Comparison of ENCODE assay signal across 25 cellular contexts in the genomic region with DNA sequence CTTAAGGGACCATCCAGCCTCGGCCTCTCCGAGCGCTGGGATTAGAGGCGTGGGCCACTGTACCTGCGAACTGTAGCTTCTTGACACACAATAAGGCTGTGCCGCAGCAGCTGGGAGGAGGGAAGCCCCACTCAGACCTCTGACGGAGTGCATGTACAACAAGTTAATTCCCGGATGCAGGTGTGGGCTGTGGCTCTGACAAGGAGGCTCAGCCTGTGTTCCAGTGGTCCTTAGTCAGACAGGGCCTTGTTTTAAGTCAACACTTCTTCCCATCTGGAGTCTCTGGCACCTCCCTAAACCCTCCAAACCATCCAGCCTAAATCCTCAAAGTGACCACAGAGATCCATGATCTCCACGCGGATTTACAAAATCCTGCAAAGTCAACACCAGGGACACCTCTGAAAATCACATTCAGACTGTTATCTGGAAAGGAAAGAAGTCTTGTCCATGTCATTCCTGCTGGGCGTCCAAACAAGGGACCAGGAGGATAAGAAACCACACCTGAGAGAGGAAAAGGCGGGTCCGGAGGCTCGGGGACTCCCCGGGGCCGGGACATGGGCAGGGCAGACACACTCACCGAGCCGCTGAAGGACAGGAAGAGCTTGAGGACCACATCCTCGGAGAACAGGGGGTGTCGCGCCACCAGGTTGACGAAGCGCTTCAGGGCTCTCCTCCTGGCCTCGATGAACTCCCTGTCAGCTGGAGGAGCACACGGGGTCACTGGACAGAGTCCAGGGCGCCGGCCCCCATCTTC. TPM values are rescaled to one million over a fixed set of nuclear protein-coding genes. Genes with fewer than 3 reads are reported as not detected.
DNase-seq lines count a peak whose midpoint lies in the region; ATAC-seq, FAIRE-seq and TF ChIP-seq lines count a peak whose summit lies in the region.
"Had no signal": no experiment of that assay in that cellular context is flagged by ENCODE, and none has a peak within 500 bp of the region (broad histone marks: within the 10 kb centered on the region; RNA-seq: fewer than 3 reads in every experiment).

No MANE protein-coding gene starts in this region.

- no peaks in the 10 kb centered on the region for H3K36me3 ChIP-seq in hepatocyte (replicated peaks; ENCODE audit: insufficient read depth, low read depth)

- TF ChIP-seq CTCF in D721Med (IDR thresholded peaks at IDR 0.05; ENCODE audit: insufficient read depth, missing control alignments), result no peak
- no peak for TF ChIP-seq CTCF in RWPE1 (conservative IDR thresholded peaks at IDR 0.05; ENCODE audit: low read depth)
- TF ChIP-seq CTCF in glutamatergic neuron (IDR thresholded peaks at IDR 0.05; ENCODE audit: partially characterized antibody, unreplicated experiment), result no peak
- no peak for TF ChIP-seq CTCF in hepatocyte (IDR thresholded peaks at IDR 0.05; ENCODE audit: poor library complexity)

- H3K27me3 Mint-ChIP-seq in glutamatergic neuron (ENCODE audit: unreplicated experiment), result no peaks in the 10 kb centered on the region
- H3K27me3 Mint-ChIP-seq in stimulated activated naive B cell treated with anti-CD40 and anti-IgM and Interleukin-4, amounts not matched to agents 10 μg/mL and 1 μg/mL and 100 μg/mL, for 72 hours, result no peaks in the 10 kb centered on the region
- H3K27me3 Mint-ChIP-seq: B cell; CD4-positive, alpha-beta memory T cell had no signal

- FAIRE-seq in D721Med (lab: Jason Lieb, UNC), result no peak
- FAIRE-seq: G401.6, GM12891, GM18507 had no signal

- DNase-seq in D721Med (ENCODE audit: insufficient read length, low spot score), result peak; percentile 40
- DNase-seq in RWPE1 (ENCODE audit: low spot score), result no peak
- no peak for DNase-seq in glutamatergic neuron
- DNase-seq in stimulated activated naive B cell treated with anti-CD40 and anti-IgM and Interleukin-4, amounts not matched to agents 10 μg/mL and 1 μg/mL and 100 μg/mL, for 72 hours, result no peak
- no peak for DNase-seq in stimulated activated CD4-positive, alpha-beta T cell treated with anti-CD3 and anti-CD28 coated beads, Interleukin-12 subunit alpha, Interleukin-12 subunit beta, amount 100 ng/mL, for 4 hours
- DNase-seq in hepatocyte (ENCODE audit: low spot score), result no peak
- DNase-seq in cerebellum (ENCODE audit: low spot score), result no peak
- DNase-seq: Calu3; CD4-positive, alpha-beta memory T cell; DND-41; HFFc6; NCI-H1048; NCI-H1436 treated with DMSO at 0.1 percent for 48 hours; NCI-H2081; NCI-H510A; NCI-H774 had no signal

- CTCF ChIA-PET in RWPE1 (lab: Yijun Ruan, JAX), result no interaction called here

- H3K4me2 ChIP-seq in hepatocyte, result no peak overlapping the region
- H3K4me2 ChIP-seq: GM23338, KMS-11 had no signal

- peak overlapping the region; percentile 34 for H3K4me3 Mint-ChIP-seq in glutamatergic neuron (ENCODE audit: unreplicated experiment)
- peak overlapping the region in 1 of 2 donors; percentile 23 for H3K4me3 Mint-ChIP-seq in stimulated activated naive B cell treated with anti-CD40 and anti-IgM and Interleukin-4, amounts not matched to agents 10 μg/mL and 1 μg/mL and 100 μg/mL, for 72 hours
- H3K4me3 Mint-ChIP-seq: B cell; CD4-positive, alpha-beta memory T cell; GM23338; HFFc6 had no signal

- POLR2A ChIA-PET in RWPE1 (lab: Yijun Ruan, JAX; ENCODE audit: low non-redundant PET), result no interaction called here

- no peaks in the 10 kb centered on the region for H3K9me2 ChIP-seq in hepatocyte (replicated peaks; ENCODE audit: insufficient read depth)

- ATAC-seq in stimulated activated naive B cell treated with anti-CD40 and anti-IgM and Interleukin-4, amounts not matched to agents 10 μg/mL and 1 μg/mL and 100 μg/mL, for 72 hours (replicated peaks), result peak in 1 of 2 donors; percentile 4
- ATAC-seq: Panc1, Right ventricle myocardium inferior had no signal

- H3K4me3 ChIP-seq in hepatocyte, result no peak overlapping the region
- H3K4me3 ChIP-seq: GM23338, SK-N-MC had no signal

- peaks cover 4% of the 10 kb centered on the region for H3K4me1 Mint-ChIP-seq in glutamatergic neuron (ENCODE audit: low read depth, unreplicated experiment)
- H3K4me1 Mint-ChIP-seq in stimulated activated naive B cell treated with anti-CD40 and anti-IgM and Interleukin-4, amounts not matched to agents 10 μg/mL and 1 μg/mL and 100 μg/mL, for 72 hours, result peaks cover 9 to 13% of the 10 kb centered on the region in 2 donors
- H3K4me1 Mint-ChIP-seq: B cell; CD4-positive, alpha-beta memory T cell had no signal

- no peaks in the 10 kb centered on the region for H3K79me2 ChIP-seq in hepatocyte

- H3K9me3 ChIP-seq in hepatocyte (ENCODE audit: low read depth), result no peaks in the 10 kb centered on the region

- no peaks in the 10 kb centered on the region for H3K36me3 Mint-ChIP-seq in glutamatergic neuron (ENCODE audit: unreplicated experiment)
- H3K36me3 Mint-ChIP-seq in stimulated activated naive B cell treated with anti-CD40 and anti-IgM and Interleukin-4, amounts not matched to agents 10 μg/mL and 1 μg/mL and 100 μg/mL, for 72 hours, result peaks cover 42 to 60% of the 10 kb centered on the region in 2 donors

- H4K20me1 ChIP-seq in hepatocyte (ENCODE audit: insufficient read depth, poor library complexity, severe bottlenecking), result no peaks in the 10 kb centered on the region

- 0 out of 2 replicates have a peak overlapping the region, but pooled peaks have one; percentile 2 for H3K27ac ChIP-seq in RWPE1
- H3K27ac ChIP-seq in hepatocyte, result no peak overlapping the region
- H3K27ac ChIP-seq: KMS-11, SK-N-MC had no signal

- peaks cover 14% of the 10 kb centered on the region for H3K4me1 ChIP-seq in hepatocyte (ENCODE audit: insufficient read depth)

- H3K27ac Mint-ChIP-seq in glutamatergic neuron (ENCODE audit: unreplicated experiment), result no peak overlapping the region
- peak overlapping the region; percentile 52 for H3K27ac Mint-ChIP-seq in stimulated activated naive B cell treated with anti-CD40 and anti-IgM and Interleukin-4, amounts not matched to agents 10 μg/mL and 1 μg/mL and 100 μg/mL, for 72 hours
- H3K27ac Mint-ChIP-seq: B cell, GM23338, HFFc6 had no signal

- no peak overlapping the region for H2AFZ ChIP-seq in hepatocyte
- H2AFZ ChIP-seq: GM23338 had no signal

- 81% methylated on average over 27 of the region's 27 CpGs for WGBS in hepatocyte (ENCODE audit: low lambda C conversion rate, missing lambda C conversion rate)

- H3K9me3 Mint-ChIP-seq in glutamatergic neuron (ENCODE audit: unreplicated experiment), result peaks cover 3% of the 10 kb centered on the region
- H3K9me3 Mint-ChIP-seq in stimulated activated naive B cell treated with anti-CD40 and anti-IgM and Interleukin-4, amounts not matched to agents 10 μg/mL and 1 μg/mL and 100 μg/mL, for 72 hours, result no peaks in the 10 kb centered on the region
- H3K9me3 Mint-ChIP-seq: CD4-positive, alpha-beta memory T cell; HFFc6 had no signal

- H3K27me3 ChIP-seq in hepatocyte, result no peaks in the 10 kb centered on the region

RNA-seq across cellular contexts. Expression of a gene that starts 29.4 kb away (rescaled TPM):
- total RNA-seq in glutamatergic neuron (ENCODE audit: unreplicated experiment) (19.5 TPM), hepatocyte (6.5 and 9.6 TPM in 2 replicates), cerebellum (11.1 TPM)
- polyA plus RNA-seq in hepatocyte, result 16.3 and 21.0 TPM in 2 replicates

RNA-seq across cellular contexts. Expression of a gene that starts 29.4 kb away (rescaled TPM):
- total RNA-seq in glutamatergic neuron (ENCODE audit: unreplicated experiment) (28.1 TPM), hepatocyte (14.8 and 17.9 TPM in 2 replicates), cerebellum (9.4 TPM)
- 27.5 and 31.3 TPM in 2 replicates for polyA plus RNA-seq in hepatocyte

RNA-seq across cellular contexts. Expression of a gene that starts 38.7 kb away (rescaled TPM):
- total RNA-seq in glutamatergic neuron (ENCODE audit: unreplicated experiment) (57.6 TPM), hepatocyte (31.0 and 31.6 TPM in 2 replicates), cerebellum (25.0 TPM)
- polyA plus RNA-seq in hepatocyte, result 30.7 TPM in 2 replicates

RNA-seq across cellular contexts. Expression of a gene that starts 42.8 kb away (rescaled TPM):
- total RNA-seq in glutamatergic neuron (ENCODE audit: unreplicated experiment), result 22.2 TPM
- total RNA-seq in hepatocyte, result 24.7 and 32.0 TPM in 2 replicates
- polyA plus RNA-seq in hepatocyte, result 81.4 and 98.0 TPM in 2 replicates
- 9.9 TPM for total RNA-seq in cerebellum
